In genomic region chr16:89037261-89038152, GRCh38 we compare ENCODE assay signal across 1 cellular context.
TF ChIP-seq lines count a peak whose summit lies in the region.

No MANE protein-coding gene starts in this region.

TF ChIP-seq in HepG2, 621 proteins besides CTCF, POLR2A, EP300 and RAD21 (continued from another document and continues in another):
- TF ChIP-seq RFXANK (CRISPR knock-in tag; IDR thresholded peaks at IDR 0.05) (no peak), ZNF792 (CRISPR knock-in tag; IDR thresholded peaks at IDR 0.05) (0 out of 2 replicates have a peak, but pooled peaks have one; percentile 63), PRDM15 (CRISPR knock-in tag; IDR thresholded peaks at IDR 0.05) (no peak), ZNF558 (CRISPR knock-in tag; IDR thresholded peaks at IDR 0.05; ENCODE audit: borderline replicate concordance) (0 out of 2 replicates have a peak, but pooled peaks have one; percentile 34), MYPOP (CRISPR knock-in tag; IDR thresholded peaks at IDR 0.05) (no peak), HDAC1 (CRISPR knock-in tag; IDR thresholded peaks at IDR 0.05) (0 out of 2 replicates have a peak, but pooled peaks have one; percentile 23), TFE3 (CRISPR knock-in tag; IDR thresholded peaks at IDR 0.05) (peak; percentile 56; the same call in 1 of the 2 replicates), NR2F6 (IDR thresholded peaks at IDR 0.05) (no peak), NR2F6 (CRISPR knock-in tag; IDR thresholded peaks at IDR 0.05) (no peak), SRY (CRISPR knock-in tag; IDR thresholded peaks at IDR 0.05) (0 out of 2 replicates have a peak, but pooled peaks have one; percentile 49), ZNF569 (CRISPR knock-in tag; IDR thresholded peaks at IDR 0.05; ENCODE audit: borderline replicate concordance) (no peak), NCOA2 (CRISPR knock-in tag; IDR thresholded peaks at IDR 0.05) (peak; percentile 51), ZNF766 (CRISPR knock-in tag; IDR thresholded peaks at IDR 0.05; ENCODE audit: borderline replicate concordance) (peak; percentile 71; the same call in 1 of the 2 replicates), ATF2 (CRISPR knock-in tag; IDR thresholded peaks at IDR 0.05) (no peak), IKZF5 (CRISPR knock-in tag; IDR thresholded peaks at IDR 0.05) (peak; percentile 39; the same call in 1 of the 2 replicates), NKX3-1 (CRISPR knock-in tag; IDR thresholded peaks at IDR 0.05) (peak; percentile 68), YY1 (IDR thresholded peaks at IDR 0.05; ENCODE audit: insufficient read depth, insufficient replicate concordance, low read depth, low read length) (peak; percentile 34), FOXK1 (CRISPR knock-in tag; IDR thresholded peaks at IDR 0.05; ENCODE audit: borderline replicate concordance, low read depth) (peak; percentile 51; the same call in 1 of the 2 replicates), SOX13 (IDR thresholded peaks at IDR 0.05) (no peak), SOX13 (CRISPR knock-in tag; conservative IDR thresholded peaks at IDR 0.05 in 1 of 2, IDR thresholded peaks at IDR 0.05 in 1 of 2) (no peak), BRCA1 (CRISPR knock-in tag; IDR thresholded peaks at IDR 0.05) (no peak), SAP130 (CRISPR knock-in tag; IDR thresholded peaks at IDR 0.05; ENCODE audit: low read depth) (peak; percentile 34), ZFP36L1 (CRISPR knock-in tag; IDR thresholded peaks at IDR 0.05) (no peak), ZNF770 (CRISPR knock-in tag; IDR thresholded peaks at IDR 0.05) (peak; percentile 78), PPARG (CRISPR knock-in tag; conservative IDR thresholded peaks at IDR 0.05) (0 out of 2 replicates have a peak, but pooled peaks have one; percentile 32), ZC3H13 (CRISPR knock-in tag; IDR thresholded peaks at IDR 0.05) (no peak), MIER2 (CRISPR knock-in tag; IDR thresholded peaks at IDR 0.05) (peak; percentile 98), GABPB1 (CRISPR knock-in tag; IDR thresholded peaks at IDR 0.05) (0 out of 2 replicates have a peak, but pooled peaks have one; percentile 25), SP5 (CRISPR knock-in tag; IDR thresholded peaks at IDR 0.05; ENCODE audit: borderline replicate concordance, low read depth) (no peak), ZBTB25 (CRISPR knock-in tag; IDR thresholded peaks at IDR 0.05) (peak; percentile 48; the same call in 1 of the 2 replicates), NFAT5 (CRISPR knock-in tag; IDR thresholded peaks at IDR 0.05) (peak; percentile 74; the same call in 1 of the 2 replicates), LRRFIP1 (CRISPR knock-in tag; conservative IDR thresholded peaks at IDR 0.05) (0 out of 2 replicates have a peak, but pooled peaks have one; percentile 51), ZNF768 (CRISPR knock-in tag; IDR thresholded peaks at IDR 0.05) (peak; percentile 41; the same call in 1 of the 2 replicates), ZNF331 (CRISPR knock-in tag; IDR thresholded peaks at IDR 0.05) (peak; percentile 67; the same call in 1 of the 2 replicates), CBX5 (CRISPR knock-in tag; IDR thresholded peaks at IDR 0.05; ENCODE audit: borderline replicate concordance) (no peak), ZNF232 (CRISPR knock-in tag; IDR thresholded peaks at IDR 0.05; ENCODE audit: borderline replicate concordance) (peak; percentile 79; the same call in 1 of the 2 replicates)
